In genomic region chr6:125753937-125754259, GRCh38 we compare ENCODE assay signal across 20 cellular contexts. TPM values are rescaled to one million over a fixed set of nuclear protein-coding genes. Genes with fewer than 3 reads are reported as not detected.
DNase-seq lines count a peak whose midpoint lies in the region; ATAC-seq, FAIRE-seq and TF ChIP-seq lines count a peak whose summit lies in the region.
"Had no signal": no experiment of that assay in that cellular context is flagged by ENCODE, and none has a peak within 500 bp of the region (broad histone marks: within the 10 kb centered on the region; RNA-seq: fewer than 3 reads in every experiment).

No MANE protein-coding gene starts in this region.

- in situ Hi-C loops in HepG2 (cut with HindIII; ENCODE audit: extremely low pct_ligation_motif_present, low pct_unique_long_range_greater_than_20kb) = loop anchor here (5.0 to 25.0 kb wide), 2 partner anchors 442 to 892 kb away; no protein-coding TSS in a partner anchor

- H3K9me3 Mint-ChIP-seq in endothelial cell (ENCODE audit: unreplicated experiment) = no peaks in the 10 kb centered on the region
- no peaks in the 10 kb centered on the region for H3K9me3 Mint-ChIP-seq in type B pancreatic cell
- no peaks in the 10 kb centered on the region for H3K9me3 Mint-ChIP-seq in activated CD4-positive, alpha-beta memory T cell treated with anti-CD3 and anti-CD28 coated beads, Interleukin-2, amount 10 ng/mL, durations not matched to agents 7 days and 5 days
- H3K9me3 Mint-ChIP-seq: activated T-cell treated with anti-CD3 and anti-CD28 coated beads, Interleukin-2, amount 50 U/mL, for 72 hours; central memory CD8-positive, alpha-beta T cell; neural progenitor cell; T-cell had no signal

- H3K27me3 Mint-ChIP-seq in endothelial cell (ENCODE audit: unreplicated experiment) = no peaks in the 10 kb centered on the region
- H3K27me3 Mint-ChIP-seq in type B pancreatic cell = peaks cover 29% of the 10 kb centered on the region
- peaks cover 54% of the 10 kb centered on the region for H3K27me3 Mint-ChIP-seq in activated CD4-positive, alpha-beta memory T cell treated with anti-CD3 and anti-CD28 coated beads, Interleukin-2, amount 10 ng/mL, durations not matched to agents 7 days and 5 days

- TF ChIP-seq RAD21 in liver (IDR thresholded peaks at IDR 0.05) = no peak
- no peak for TF ChIP-seq RAD21 in HepG2 (CRISPR knock-in tag; IDR thresholded peaks at IDR 0.05)

- POLR2A ChIA-PET in HepG2 (lab: Yijun Ruan, JAX) = interaction anchor here (0.8 kb wide), 1 partner anchor 452 kb away, joined by 4 read pairs; the partner anchor contains the start of gene HDDC2
- POLR2A ChIA-PET in activated CD4-positive, alpha-beta memory T cell treated with anti-CD3 and anti-CD28 coated beads, Interleukin-2, amount 10 ng/mL, durations not matched to agents 7 days and 5 days (lab: Charles Lee) = no interaction called here

- H3K27ac ChIP-seq in liver (ENCODE audit: low read depth in 1 of 2, low read length in 2 of 2) (peak overlapping the region in 1 of 2 donors; percentile 75), HepG2 (ENCODE audit: extremely low read length, insufficient read depth, low read length) (no peak overlapping the region), RWPE2 (ENCODE audit: poor library complexity, severe bottlenecking) (no peak overlapping the region)
- H3K27ac ChIP-seq: neural progenitor cell, sigmoid colon had no signal

- H3K4me1 Mint-ChIP-seq in endothelial cell (ENCODE audit: unreplicated experiment) (peaks cover 41% of the 10 kb centered on the region), type B pancreatic cell (ENCODE audit: unreplicated experiment) (peaks cover 21% of the 10 kb centered on the region)
- peaks cover 13% of the 10 kb centered on the region for H3K4me1 Mint-ChIP-seq in activated CD4-positive, alpha-beta memory T cell treated with anti-CD3 and anti-CD28 coated beads, Interleukin-2, amount 10 ng/mL, durations not matched to agents 7 days and 5 days

- TF ChIP-seq EP300 in HepG2 (IDR thresholded peaks at IDR 0.05; ENCODE audit: low read depth in 2 of 2, low read length in 2 of 2) = no peak
- TF ChIP-seq EP300 in HepG2 (CRISPR knock-in tag; IDR thresholded peaks at IDR 0.05; ENCODE audit: borderline replicate concordance) = no peak

- CTCF ChIA-PET in HepG2 (lab: Yijun Ruan, JAX; ENCODE audit: low intra/inter-chr PET ratio, low total read pairs) = interaction anchor here (1.1 to 2.9 kb wide), 3 partner anchors 440 to 443 kb away, joined by 3 to 27 read pairs (median 25); no protein-coding TSS in a partner anchor
- CTCF ChIA-PET in activated CD4-positive, alpha-beta memory T cell treated with anti-CD3 and anti-CD28 coated beads, Interleukin-2, amount 10 ng/mL, durations not matched to agents 7 days and 5 days (lab: Charles Lee) = interaction anchor here (0.8 to 20.5 kb wide), 15 partner anchors 9 to 562 kb away, joined by 3 to 194 read pairs (median 4); no protein-coding TSS in a partner anchor

- H3K4me3 ChIP-seq in liver (ENCODE audit: low read depth in 1 of 3, low read length in 3 of 3) = no peak overlapping the region
- no peak overlapping the region for H3K4me3 ChIP-seq in HepG2 (replicated peaks in 1 of 3; ENCODE audit: insufficient read depth in 1 of 3, low read depth in 2 of 3, low read length in 3 of 3)
- no peak overlapping the region for H3K4me3 ChIP-seq in RWPE2 (ENCODE audit: severe bottlenecking)
- H3K4me3 ChIP-seq: neural progenitor cell, sigmoid colon had no signal

- peak overlapping the region in 1 of 2 donors; percentile 55 for H3K9ac ChIP-seq in liver (ENCODE audit: low read depth in 1 of 2, low read length in 2 of 2)
- H3K9ac ChIP-seq in HepG2 (ENCODE audit: insufficient read depth, low read depth, low read length) = no peak overlapping the region
- H3K9ac ChIP-seq: neural progenitor cell had no signal

- ATAC-seq in HepG2 (no peak), RWPE2 (ENCODE audit: low read depth) (no peak), GM18517 (IDR thresholded peaks at IDR 0.05; ENCODE audit: unreplicated experiment) (no peak)
- ATAC-seq: activated T-cell treated with anti-CD3 and anti-CD28 coated beads, Interleukin-2, amount 50 U/mL, for 72 hours; left colon; T-cell had no signal

- H3K27me3 ChIP-seq in liver (ENCODE audit: control insufficient read depth in 4 of 4, insufficient read depth in 4 of 4, low read length in 3 of 4) (no peaks in the 10 kb centered on the region), HepG2 (ENCODE audit: control insufficient read depth in 1 of 2, insufficient read depth in 2 of 2, low read length in 2 of 2) (peaks cover 0 to 22% of the 10 kb centered on the region in 2 experiments; a peak in 4 of 5 replicates), RWPE2 (ENCODE audit: insufficient read depth, poor library complexity, severe bottlenecking) (peaks cover 68% of the 10 kb centered on the region)

- no peak for TF ChIP-seq POLR2A in HepG2 (IDR thresholded peaks at IDR 0.05; ENCODE audit: insufficient read depth in 1 of 2, low read depth in 2 of 2, low read length in 2 of 2)

- intact Hi-C loops in HepG2 (cut with micrococcal nuclease; ENCODE audit: unreplicated experiment) (loop anchor here (1.0 to 2.0 kb wide), 2 partner anchors 241 to 440 kb away; no protein-coding TSS in a partner anchor), posterior vena cava (cut with DNase I) (loop anchor here in 1 of 2 donors (5.0 kb wide), 1 partner anchor 442 kb away; no protein-coding TSS in a partner anchor)

- H3K4me1 ChIP-seq in liver (ENCODE audit: control insufficient read depth in 4 of 4, insufficient read depth in 4 of 4, low read length in 3 of 4) (peaks cover 0 to 41% (median 25%) of the 10 kb centered on the region in 4 donors), HepG2 (ENCODE audit: insufficient read depth, low read length) (peaks cover 14% of the 10 kb centered on the region), RWPE2 (ENCODE audit: insufficient read depth, poor library complexity, severe bottlenecking) (peaks cover 5% of the 10 kb centered on the region)

- TF ChIP-seq CTCF in liver (IDR thresholded peaks at IDR 0.05; ENCODE audit: low read depth, low read length, missing input control) = no peak
- TF ChIP-seq CTCF in HepG2 (CRISPR knock-in tag; IDR thresholded peaks at IDR 0.05) = no peak
- TF ChIP-seq CTCF in RWPE2 (IDR thresholded peaks at IDR 0.05; ENCODE audit: poor library complexity, severe bottlenecking) = peak; percentile 48
- TF ChIP-seq CTCF in endothelial cell (IDR thresholded peaks at IDR 0.05; ENCODE audit: unreplicated experiment) = no peak
- TF ChIP-seq CTCF in type B pancreatic cell (conservative IDR thresholded peaks at IDR 0.05) = peak; percentile 41

- no TSS peak for BruUV-seq in HepG2 (replicated peaks; lab: Mats Ljungman, UMichigan)

- FAIRE-seq in HepG2 (lab: Jason Lieb, UNC) = no peak
- FAIRE-seq: endothelial cell of umbilical vein had no signal

- no peak for DNase-seq in HepG2 (ENCODE audit: low spot score)
- DNase-seq in RWPE2 (ENCODE audit: low spot score) = no peak
- DNase-seq in endothelial cell (ENCODE audit: low spot score) = no peak
- DNase-seq in type B pancreatic cell (ENCODE audit: extremely low spot score, unreplicated experiment) = no peak
- DNase-seq in posterior vena cava (ENCODE audit: low spot score) = no peak
- no peak for DNase-seq in activated CD4-positive, alpha-beta memory T cell treated with anti-CD3 and anti-CD28 coated beads, Interleukin-2, amount 10 ng/mL, durations not matched to agents 7 days and 5 days
- DNase-seq: activated CD4-positive, CD25-positive, alpha-beta regulatory T cell; activated T-cell treated with anti-CD3 and anti-CD28 coated beads, Interleukin-2, amount 50 U/mL, for 72 hours; Caco-2; left colon; sigmoid colon; stimulated activated CD4-positive, alpha-beta T cell treated with anti-CD3 and anti-CD28 coated beads, Interleukin-4, amount 100 ng/mL, for 24 hours; T-cell had no signal

- H3K36me3 ChIP-seq in liver (ENCODE audit: control insufficient read depth in 4 of 4, insufficient read depth in 3 of 4, low read depth in 1 of 4, low read length in 3 of 4) (peaks cover 0 to 6% (median 1%) of the 10 kb centered on the region in 4 donors), HepG2 (replicated peaks in 1 of 2; ENCODE audit: control insufficient read depth in 1 of 2, insufficient read depth in 2 of 2, low read length in 2 of 2) (no peaks in the 10 kb centered on the region), RWPE2 (ENCODE audit: low read depth) (no peaks in the 10 kb centered on the region)
- H3K36me3 ChIP-seq: neural progenitor cell had no signal

- no peaks in the 10 kb centered on the region for H4K20me1 ChIP-seq in HepG2 (ENCODE audit: insufficient read depth, low read length)

- H2AFZ ChIP-seq in HepG2 (ENCODE audit: low read length) = no peak overlapping the region
- H2AFZ ChIP-seq: neural progenitor cell had no signal

- H3K9me3 ChIP-seq in liver (ENCODE audit: control insufficient read depth in 4 of 4, low read length in 3 of 4) (no peaks in the 10 kb centered on the region), HepG2 (ENCODE audit: low read length) (no peaks in the 10 kb centered on the region), RWPE2 (ENCODE audit: severe bottlenecking) (no peaks in the 10 kb centered on the region)
- H3K9me3 ChIP-seq: Caco-2, sigmoid colon had no signal

- H3K27ac Mint-ChIP-seq in endothelial cell (ENCODE audit: unreplicated experiment) (no peak overlapping the region), type B pancreatic cell (no peak overlapping the region)
- H3K27ac Mint-ChIP-seq in activated CD4-positive, alpha-beta memory T cell treated with anti-CD3 and anti-CD28 coated beads, Interleukin-2, amount 10 ng/mL, durations not matched to agents 7 days and 5 days = no peak overlapping the region
- H3K27ac Mint-ChIP-seq: activated T-cell treated with anti-CD3 and anti-CD28 coated beads, Interleukin-2, amount 50 U/mL, for 72 hours; neural progenitor cell; T-cell had no signal

- no peak overlapping the region for H3K4me2 ChIP-seq in HepG2 (ENCODE audit: low read depth, low read length)
- H3K4me2 ChIP-seq: neural progenitor cell had no signal

- H3K36me3 Mint-ChIP-seq in endothelial cell (ENCODE audit: low read depth, unreplicated experiment) (peaks cover 54% of the 10 kb centered on the region), type B pancreatic cell (peaks cover 8% of the 10 kb centered on the region)
- H3K36me3 Mint-ChIP-seq in activated CD4-positive, alpha-beta memory T cell treated with anti-CD3 and anti-CD28 coated beads, Interleukin-2, amount 10 ng/mL, durations not matched to agents 7 days and 5 days (ENCODE audit: low read depth) = no peaks in the 10 kb centered on the region
- H3K36me3 Mint-ChIP-seq: T-cell had no signal

- H3K4me3 Mint-ChIP-seq in endothelial cell (ENCODE audit: unreplicated experiment) = peak overlapping the region; percentile 9
- H3K4me3 Mint-ChIP-seq in type B pancreatic cell = no peak overlapping the region
- H3K4me3 Mint-ChIP-seq in activated CD4-positive, alpha-beta memory T cell treated with anti-CD3 and anti-CD28 coated beads, Interleukin-2, amount 10 ng/mL, durations not matched to agents 7 days and 5 days = no peak overlapping the region
- H3K4me3 Mint-ChIP-seq: activated T-cell treated with anti-CD3 and anti-CD28 coated beads, Interleukin-2, amount 50 U/mL, for 72 hours; central memory CD8-positive, alpha-beta T cell; neural progenitor cell; T-cell had no signal

- no peaks in the 10 kb centered on the region for H3K79me2 ChIP-seq in HepG2 (ENCODE audit: insufficient read depth, low read length)

RNA-seq across cellular contexts. Expression of gene HEY2, which starts 4.5 kb away (rescaled TPM):
- total RNA-seq in liver = 1 to 10 TPM; 1.0 to 1.4 TPM
- polyA plus RNA-seq in liver = 1 to 10 TPM; 1.4 to 2.0 TPM
- 0.04 TPM in 1 of 2 replicates, not detected in the other for total RNA-seq in HepG2 (2016; rRNA removed; fragmentation: Illumina TruSeq; extraction: Trizol)
- total RNA-seq in HepG2 (2016; cell fraction: cytosol; rRNA removed; fragmentation: Illumina TruSeq; extraction: Trizol; ENCODE audit: low read depth) = not detected in 2 replicates
- total RNA-seq in HepG2 (2016; cell fraction: insoluble cytoplasmic fraction; rRNA removed; fragmentation: Illumina TruSeq; extraction: Trizol) = 0.04 and 0.07 TPM in 2 replicates
- total RNA-seq in HepG2 (2016; cell fraction: membrane; rRNA removed; fragmentation: Illumina TruSeq; extraction: Trizol) = 0.07 and 0.09 TPM in 2 replicates
- not detected in 2 replicates for total RNA-seq in HepG2 (2016; cell fraction: nucleus; rRNA removed; fragmentation: Illumina TruSeq; extraction: Trizol)
- polyA plus RNA-seq in HepG2 (2011; rRNA removed) = 0.04 and 0.05 TPM in 2 replicates
- polyA plus RNA-seq in HepG2 (2011; cell fraction: cytosol; rRNA removed) = 0.01 and 0.03 TPM in 2 replicates
- 0.07 TPM in 1 of 2 replicates, not detected in the other for polyA plus RNA-seq in HepG2 (2011; cell fraction: nucleus; rRNA removed)
- polyA plus RNA-seq in HepG2 (2012) = not detected in 2 replicates
- 0.05 and 0.09 TPM in 2 replicates for polyA plus RNA-seq in HepG2 (2016; cell fraction: cytosol; fragmentation: Illumina TruSeq; extraction: Trizol; ENCODE audit: low read depth)
- 0.12 TPM in 1 of 2 replicates, not detected in the other for polyA plus RNA-seq in HepG2 (2016; cell fraction: insoluble cytoplasmic fraction; fragmentation: Illumina TruSeq; extraction: Trizol; ENCODE audit: low read depth)
- polyA plus RNA-seq in HepG2 (2016; cell fraction: membrane; fragmentation: Illumina TruSeq; extraction: Trizol; ENCODE audit: low read depth) = 0.06 TPM in 1 of 2 replicates, not detected in the other
- not detected in 2 replicates for polyA plus RNA-seq in HepG2 (2016; cell fraction: nucleus; fragmentation: Illumina TruSeq; extraction: Trizol; ENCODE audit: insufficient read depth, low read depth)
- polyA minus RNA-seq in HepG2 (2011; rRNA and poly(A)+ RNA removed; ENCODE audit: low replicate concordance) = 0.37 TPM in 1 of 2 replicates, not detected in the other
- polyA minus RNA-seq in HepG2 (2011; cell fraction: cytosol; rRNA and poly(A)+ RNA removed) = not detected in 2 replicates
- not detected in 2 replicates for polyA minus RNA-seq in HepG2 (2011; cell fraction: nucleus; rRNA and poly(A)+ RNA removed)
- 82.7 TPM for total RNA-seq in endothelial cell (ENCODE audit: unreplicated experiment)
- total RNA-seq in type B pancreatic cell (ENCODE audit: low replicate concordance) = 10.0 and 11.3 TPM in 2 replicates
- 10 to 100 TPM in 1 of 2 donors, 1 to 10 TPM in 1; 9.2 to 11.3 TPM for total RNA-seq in posterior vena cava
- not detected for total RNA-seq in activated CD4-positive, alpha-beta memory T cell treated with anti-CD3 and anti-CD28 coated beads, Interleukin-2, amount 10 ng/mL, durations not matched to agents 7 days and 5 days
- total RNA-seq: Caco-2, endothelial cell of umbilical vein, fibroblast of lung had no signal
- polyA plus RNA-seq: BJ, fibroblast of lung had no signal

RNA-seq across cellular contexts. Expression of gene NCOA7, which starts 36.9 kb away (rescaled TPM):
- total RNA-seq in liver (10 to 100 TPM; 21.7 to 40.9 TPM), HepG2 (2016; rRNA removed; fragmentation: Illumina TruSeq; extraction: Trizol) (13.6 and 24.3 TPM in 2 replicates), endothelial cell (ENCODE audit: unreplicated experiment) (26.2 TPM), type B pancreatic cell (ENCODE audit: low replicate concordance) (29.9 and 54.0 TPM in 2 replicates), posterior vena cava (10 to 100 TPM; 41.5 to 43.3 TPM)
- polyA plus RNA-seq in liver (10 to 100 TPM in 1 of 2 donors, 1 to 10 TPM in 1; 8.6 to 13.4 TPM), HepG2 (2011; rRNA removed) (18.7 and 20.8 TPM in 2 replicates)
- total RNA-seq in HepG2 (2016; cell fraction: cytosol; rRNA removed; fragmentation: Illumina TruSeq; extraction: Trizol; ENCODE audit: low read depth) = 2.1 and 2.2 TPM in 2 replicates
- total RNA-seq in HepG2 (2016; cell fraction: insoluble cytoplasmic fraction; rRNA removed; fragmentation: Illumina TruSeq; extraction: Trizol) = 14.1 and 25.5 TPM in 2 replicates
- 5.1 and 5.6 TPM in 2 replicates for total RNA-seq in HepG2 (2016; cell fraction: membrane; rRNA removed; fragmentation: Illumina TruSeq; extraction: Trizol)
- total RNA-seq in HepG2 (2016; cell fraction: nucleus; rRNA removed; fragmentation: Illumina TruSeq; extraction: Trizol) = 15.2 and 17.1 TPM in 2 replicates
- polyA plus RNA-seq in HepG2 (2011; cell fraction: cytosol; rRNA removed) = 14.9 and 15.1 TPM in 2 replicates
- 10.3 and 11.5 TPM in 2 replicates for polyA plus RNA-seq in HepG2 (2011; cell fraction: nucleus; rRNA removed)
- polyA plus RNA-seq in HepG2 (2012) = 12.9 and 15.2 TPM in 2 replicates
- 0.77 and 0.88 TPM in 2 replicates for polyA plus RNA-seq in HepG2 (2016; cell fraction: cytosol; fragmentation: Illumina TruSeq; extraction: Trizol; ENCODE audit: low read depth)
- 18.7 and 19.3 TPM in 2 replicates for polyA plus RNA-seq in HepG2 (2016; cell fraction: insoluble cytoplasmic fraction; fragmentation: Illumina TruSeq; extraction: Trizol; ENCODE audit: low read depth)
- polyA plus RNA-seq in HepG2 (2016; cell fraction: membrane; fragmentation: Illumina TruSeq; extraction: Trizol; ENCODE audit: low read depth) = 3.2 and 3.7 TPM in 2 replicates
- 21.0 and 23.4 TPM in 2 replicates for polyA plus RNA-seq in HepG2 (2016; cell fraction: nucleus; fragmentation: Illumina TruSeq; extraction: Trizol; ENCODE audit: insufficient read depth, low read depth)
- 42.4 and 115 TPM in 2 replicates for polyA minus RNA-seq in HepG2 (2011; rRNA and poly(A)+ RNA removed; ENCODE audit: low replicate concordance)
- 19.9 and 21.1 TPM in 2 replicates for polyA minus RNA-seq in HepG2 (2011; cell fraction: cytosol; rRNA and poly(A)+ RNA removed)
- polyA minus RNA-seq in HepG2 (2011; cell fraction: nucleus; rRNA and poly(A)+ RNA removed) = 29.4 and 39.5 TPM in 2 replicates
- 10 to 100 TPM; 45.2 to 49.9 TPM for total RNA-seq in activated CD4-positive, alpha-beta memory T cell treated with anti-CD3 and anti-CD28 coated beads, Interleukin-2, amount 10 ng/mL, durations not matched to agents 7 days and 5 days

Comparison
In these comparisons a context has a peak if more than half of its experiments do, and no peak if none do; other contexts are left out.
1. CTCF ChIP-seq: peak in RWPE2 (single experiment) and type B pancreatic cell (single experiment); none in liver (single experiment), HepG2 (single experiment) and endothelial cell (single experiment).